ENCODE assay signal across 8 cellular contexts in genomic region chr17:5516060-5516792, GRCh38. TPM values are rescaled to one million over a fixed set of nuclear protein-coding genes. Genes with fewer than 3 reads are reported as not detected.
DNase-seq lines count a peak whose midpoint lies in the region; TF ChIP-seq lines count a peak whose summit lies in the region.

No MANE protein-coding gene starts in this region.

- H3K36me3 ChIP-seq in PC-9 (ENCODE audit: low read depth) (no peaks in the 10 kb centered on the region), osteoblast (ENCODE audit: insufficient read depth, low read length) (peaks cover 22% of the 10 kb centered on the region)

- H3K4me3 ChIP-seq in PC-9, result no peak overlapping the region
- H3K4me3 ChIP-seq in epithelial cell of proximal tubule (ENCODE audit: low read depth, low read length), result no peak overlapping the region
- no peak overlapping the region for H3K4me3 ChIP-seq in osteoblast (ENCODE audit: insufficient read depth, low read length)

- peaks cover 21% of the 10 kb centered on the region for H3F3A ChIP-seq in PC-9 (ENCODE audit: insufficient read depth, low read depth)

- H3K79me2 ChIP-seq in PC-9 (ENCODE audit: low read depth) (no peaks in the 10 kb centered on the region), osteoblast (ENCODE audit: insufficient read depth, low read length) (peaks cover 3% of the 10 kb centered on the region)

- no peak overlapping the region for H2AFZ ChIP-seq in PC-9
- no peak overlapping the region for H2AFZ ChIP-seq in osteoblast (ENCODE audit: low read length)

- H4K20me1 ChIP-seq in PC-9 (ENCODE audit: insufficient read depth) (no peaks in the 10 kb centered on the region), osteoblast (ENCODE audit: insufficient read depth, low read length) (no peaks in the 10 kb centered on the region)

- H3K9me2 ChIP-seq in PC-9 (ENCODE audit: insufficient read depth), result no peaks in the 10 kb centered on the region

- H3K4me1 ChIP-seq in PC-9 (replicated peaks; ENCODE audit: insufficient read depth) (peaks cover 16% of the 10 kb centered on the region), osteoblast (ENCODE audit: insufficient read depth, low read length) (peaks cover 20% of the 10 kb centered on the region)

- TF ChIP-seq CTCF in PC-9 (conservative IDR thresholded peaks at IDR 0.05) (no peak), epithelial cell of proximal tubule (conservative IDR thresholded peaks at IDR 0.05; ENCODE audit: low read depth, low read length) (no peak), osteoblast (IDR thresholded peaks at IDR 0.05; ENCODE audit: extremely low read depth, low read depth, low read length) (no peak)

- H3K27me3 ChIP-seq in PC-9 (ENCODE audit: insufficient read depth, low read depth) (no peaks in the 10 kb centered on the region), osteoblast (ENCODE audit: insufficient read depth, low read length) (no peaks in the 10 kb centered on the region)

- DNase-seq in ELF-1 (ENCODE audit: low read depth, low spot score), result peak; percentile 50
- peak; percentile 64 to 88 for DNase-seq in PC-9
- DNase-seq in epithelial cell of proximal tubule (ENCODE audit: low read depth), result peak; percentile 97
- peak; percentile 94 for DNase-seq in osteoblast (ENCODE audit: insufficient read length, low spot score, missing footprints)
- DNase-seq in NCI-H146 (lab: John Stamatoyannopoulos, UW), result no peak
- no peak for DNase-seq in hypothalamus (lab: John Stamatoyannopoulos, UW)
- DNase-seq in activated CD4-positive, alpha-beta T cell treated with anti-CD3 and anti-CD28 coated beads for 48 hours, result no peak
- no peak for DNase-seq in SHP77 (lab: John Stamatoyannopoulos, UW)

- intact Hi-C loops in PC-9 (cut with micrococcal nuclease; ENCODE audit: unreplicated experiment), result no loop called here

- peak overlapping the region; percentile 18 for H3K27ac ChIP-seq in PC-9
- H3K27ac ChIP-seq in osteoblast (ENCODE audit: low read depth, low read length), result peak overlapping the region; percentile 72

- POLR2A ChIA-PET in PC-9 (lab: Charles Lee; ENCODE audit: unreplicated experiment), result interaction anchor here (0.6 kb wide), 1 partner anchor 30 kb away, joined by 5 read pairs; the partner anchor contains the start of genes DERL2 and MIS12

- CTCF ChIA-PET in PC-9 (lab: Charles Lee), result interaction anchor here (0.6 kb wide), 1 partner anchor 1129 kb away, joined by 3 read pairs; no protein-coding TSS in a partner anchor

- peak overlapping the region; percentile 35; the same call in 1 of the 2 replicates for H3K4me2 ChIP-seq in PC-9
- H3K4me2 ChIP-seq in osteoblast (ENCODE audit: insufficient read depth, low read length), result peak overlapping the region; percentile 37

- H3K9me3 ChIP-seq in PC-9 (ENCODE audit: insufficient read depth, low read depth) (no peaks in the 10 kb centered on the region), osteoblast (ENCODE audit: low read depth, low read length) (no peaks in the 10 kb centered on the region)

- BruUV-seq in PC-9 (replicated peaks; lab: Mats Ljungman, UMichigan), result no TSS peak

RNA-seq across cellular contexts. Expression of gene MIS12, which starts 29.9 kb away (rescaled TPM):
- total RNA-seq in PC-9 (2021) (19.5 and 20.3 TPM in 2 replicates), epithelial cell of proximal tubule (19.0 and 27.3 TPM in 2 replicates), osteoblast (10.6 and 10.9 TPM in 2 replicates)

RNA-seq across cellular contexts. Expression of gene DERL2, which starts 30.2 kb away (rescaled TPM):
- total RNA-seq in PC-9 (2021) (47.7 and 71.1 TPM in 2 replicates), epithelial cell of proximal tubule (21.4 and 65.6 TPM in 2 replicates), osteoblast (29.8 and 31.5 TPM in 2 replicates)

RNA-seq across cellular contexts. Expression of gene DHX33, which starts 47.4 kb away (rescaled TPM):
- total RNA-seq in PC-9 (2021) (25.4 and 28.1 TPM in 2 replicates), epithelial cell of proximal tubule (8.9 and 10.9 TPM in 2 replicates), osteoblast (10.0 and 10.9 TPM in 2 replicates)

Comparison
In these comparisons a context has a peak if more than half of its experiments do, and no peak if none do; other contexts are left out.
1. DNase-seq: peak in ELF-1 (single experiment), PC-9 (2 of 2), epithelial cell of proximal tubule (single experiment) and osteoblast (single experiment); none in NCI-H146 (single experiment), hypothalamus (0 of 51), activated CD4-positive, alpha-beta T cell treated with anti-CD3 and anti-CD28 coated beads for 48 hours (single experiment) and SHP77 (0 of 2).